In genomic region chr2:8021942-8022341, GRCh38 we compare ENCODE assay signal across 1 cellular context.
TF ChIP-seq lines count a peak whose summit lies in the region.

No MANE protein-coding gene starts in this region.

TF ChIP-seq in K562, 482 proteins besides CTCF, POLR2A, EP300 and RAD21 (continued from another document):
- TF ChIP-seq ZNF318 (IDR thresholded peaks at IDR 0.05; ENCODE audit: borderline replicate concordance in 1 of 2, low read depth in 1 of 2) (no peak), ELK1 (CRISPR knock-in tag; IDR thresholded peaks at IDR 0.05) (no peak), ZMIZ1 (IDR thresholded peaks at IDR 0.05; ENCODE audit: low read depth in 2 of 2, low read length in 2 of 2) (no peak), CCNT2 (IDR thresholded peaks at IDR 0.05; ENCODE audit: borderline replicate concordance, extremely low read depth, insufficient read length, low read depth, low read length) (no peak), ZFX (CRISPR knock-in tag; IDR thresholded peaks at IDR 0.05) (no peak), E2F1 (CRISPR knock-in tag; IDR thresholded peaks at IDR 0.05) (no peak), ZC3H8 (IDR thresholded peaks at IDR 0.05) (no peak), TRIM28 (IDR thresholded peaks at IDR 0.05) (no peak), SRSF9 (IDR thresholded peaks at IDR 0.05; ENCODE audit: borderline replicate concordance, low read depth, low read length) (no peak), PHB (CRISPR knock-in tag; IDR thresholded peaks at IDR 0.05) (no peak), IRF2 (CRISPR knock-in tag; IDR thresholded peaks at IDR 0.05) (no peak)
TF ChIP-seq in K562: peak in this region for 0.
